Comparison of ENCODE assay signal across 1 cellular context in genomic region chr5:8457187-8458037, GRCh38.
TF ChIP-seq lines count a peak whose summit lies in the region.

No MANE protein-coding gene starts in this region.

TF ChIP-seq in K562, 482 proteins besides CTCF, POLR2A, EP300 and RAD21 (continued from another document and continues in another):
- no peak for TF ChIP-seq BCLAF1 (IDR thresholded peaks at IDR 0.05; ENCODE audit: borderline replicate concordance in 1 of 2, control insufficient read depth in 1 of 2, low read depth in 2 of 2, low read length in 1 of 2)
- TF ChIP-seq LEF1 (IDR thresholded peaks at IDR 0.05) = peak; percentile 58; the same call in 1 of the 2 replicates
- peak; percentile 94 for TF ChIP-seq BACH1 (tag; IDR thresholded peaks at IDR 0.05)
- TF ChIP-seq XRCC3 (IDR thresholded peaks at IDR 0.05) = no peak
- no peak for TF ChIP-seq ZNF3 (CRISPR knock-in tag; IDR thresholded peaks at IDR 0.05)
- TF ChIP-seq CREM (IDR thresholded peaks at IDR 0.05; ENCODE audit: low read depth) = peak; percentile 85
- no peak for TF ChIP-seq POLR2AphosphoS2 (IDR thresholded peaks at IDR 0.05; ENCODE audit: low read length)
- TF ChIP-seq, protein P1, sequence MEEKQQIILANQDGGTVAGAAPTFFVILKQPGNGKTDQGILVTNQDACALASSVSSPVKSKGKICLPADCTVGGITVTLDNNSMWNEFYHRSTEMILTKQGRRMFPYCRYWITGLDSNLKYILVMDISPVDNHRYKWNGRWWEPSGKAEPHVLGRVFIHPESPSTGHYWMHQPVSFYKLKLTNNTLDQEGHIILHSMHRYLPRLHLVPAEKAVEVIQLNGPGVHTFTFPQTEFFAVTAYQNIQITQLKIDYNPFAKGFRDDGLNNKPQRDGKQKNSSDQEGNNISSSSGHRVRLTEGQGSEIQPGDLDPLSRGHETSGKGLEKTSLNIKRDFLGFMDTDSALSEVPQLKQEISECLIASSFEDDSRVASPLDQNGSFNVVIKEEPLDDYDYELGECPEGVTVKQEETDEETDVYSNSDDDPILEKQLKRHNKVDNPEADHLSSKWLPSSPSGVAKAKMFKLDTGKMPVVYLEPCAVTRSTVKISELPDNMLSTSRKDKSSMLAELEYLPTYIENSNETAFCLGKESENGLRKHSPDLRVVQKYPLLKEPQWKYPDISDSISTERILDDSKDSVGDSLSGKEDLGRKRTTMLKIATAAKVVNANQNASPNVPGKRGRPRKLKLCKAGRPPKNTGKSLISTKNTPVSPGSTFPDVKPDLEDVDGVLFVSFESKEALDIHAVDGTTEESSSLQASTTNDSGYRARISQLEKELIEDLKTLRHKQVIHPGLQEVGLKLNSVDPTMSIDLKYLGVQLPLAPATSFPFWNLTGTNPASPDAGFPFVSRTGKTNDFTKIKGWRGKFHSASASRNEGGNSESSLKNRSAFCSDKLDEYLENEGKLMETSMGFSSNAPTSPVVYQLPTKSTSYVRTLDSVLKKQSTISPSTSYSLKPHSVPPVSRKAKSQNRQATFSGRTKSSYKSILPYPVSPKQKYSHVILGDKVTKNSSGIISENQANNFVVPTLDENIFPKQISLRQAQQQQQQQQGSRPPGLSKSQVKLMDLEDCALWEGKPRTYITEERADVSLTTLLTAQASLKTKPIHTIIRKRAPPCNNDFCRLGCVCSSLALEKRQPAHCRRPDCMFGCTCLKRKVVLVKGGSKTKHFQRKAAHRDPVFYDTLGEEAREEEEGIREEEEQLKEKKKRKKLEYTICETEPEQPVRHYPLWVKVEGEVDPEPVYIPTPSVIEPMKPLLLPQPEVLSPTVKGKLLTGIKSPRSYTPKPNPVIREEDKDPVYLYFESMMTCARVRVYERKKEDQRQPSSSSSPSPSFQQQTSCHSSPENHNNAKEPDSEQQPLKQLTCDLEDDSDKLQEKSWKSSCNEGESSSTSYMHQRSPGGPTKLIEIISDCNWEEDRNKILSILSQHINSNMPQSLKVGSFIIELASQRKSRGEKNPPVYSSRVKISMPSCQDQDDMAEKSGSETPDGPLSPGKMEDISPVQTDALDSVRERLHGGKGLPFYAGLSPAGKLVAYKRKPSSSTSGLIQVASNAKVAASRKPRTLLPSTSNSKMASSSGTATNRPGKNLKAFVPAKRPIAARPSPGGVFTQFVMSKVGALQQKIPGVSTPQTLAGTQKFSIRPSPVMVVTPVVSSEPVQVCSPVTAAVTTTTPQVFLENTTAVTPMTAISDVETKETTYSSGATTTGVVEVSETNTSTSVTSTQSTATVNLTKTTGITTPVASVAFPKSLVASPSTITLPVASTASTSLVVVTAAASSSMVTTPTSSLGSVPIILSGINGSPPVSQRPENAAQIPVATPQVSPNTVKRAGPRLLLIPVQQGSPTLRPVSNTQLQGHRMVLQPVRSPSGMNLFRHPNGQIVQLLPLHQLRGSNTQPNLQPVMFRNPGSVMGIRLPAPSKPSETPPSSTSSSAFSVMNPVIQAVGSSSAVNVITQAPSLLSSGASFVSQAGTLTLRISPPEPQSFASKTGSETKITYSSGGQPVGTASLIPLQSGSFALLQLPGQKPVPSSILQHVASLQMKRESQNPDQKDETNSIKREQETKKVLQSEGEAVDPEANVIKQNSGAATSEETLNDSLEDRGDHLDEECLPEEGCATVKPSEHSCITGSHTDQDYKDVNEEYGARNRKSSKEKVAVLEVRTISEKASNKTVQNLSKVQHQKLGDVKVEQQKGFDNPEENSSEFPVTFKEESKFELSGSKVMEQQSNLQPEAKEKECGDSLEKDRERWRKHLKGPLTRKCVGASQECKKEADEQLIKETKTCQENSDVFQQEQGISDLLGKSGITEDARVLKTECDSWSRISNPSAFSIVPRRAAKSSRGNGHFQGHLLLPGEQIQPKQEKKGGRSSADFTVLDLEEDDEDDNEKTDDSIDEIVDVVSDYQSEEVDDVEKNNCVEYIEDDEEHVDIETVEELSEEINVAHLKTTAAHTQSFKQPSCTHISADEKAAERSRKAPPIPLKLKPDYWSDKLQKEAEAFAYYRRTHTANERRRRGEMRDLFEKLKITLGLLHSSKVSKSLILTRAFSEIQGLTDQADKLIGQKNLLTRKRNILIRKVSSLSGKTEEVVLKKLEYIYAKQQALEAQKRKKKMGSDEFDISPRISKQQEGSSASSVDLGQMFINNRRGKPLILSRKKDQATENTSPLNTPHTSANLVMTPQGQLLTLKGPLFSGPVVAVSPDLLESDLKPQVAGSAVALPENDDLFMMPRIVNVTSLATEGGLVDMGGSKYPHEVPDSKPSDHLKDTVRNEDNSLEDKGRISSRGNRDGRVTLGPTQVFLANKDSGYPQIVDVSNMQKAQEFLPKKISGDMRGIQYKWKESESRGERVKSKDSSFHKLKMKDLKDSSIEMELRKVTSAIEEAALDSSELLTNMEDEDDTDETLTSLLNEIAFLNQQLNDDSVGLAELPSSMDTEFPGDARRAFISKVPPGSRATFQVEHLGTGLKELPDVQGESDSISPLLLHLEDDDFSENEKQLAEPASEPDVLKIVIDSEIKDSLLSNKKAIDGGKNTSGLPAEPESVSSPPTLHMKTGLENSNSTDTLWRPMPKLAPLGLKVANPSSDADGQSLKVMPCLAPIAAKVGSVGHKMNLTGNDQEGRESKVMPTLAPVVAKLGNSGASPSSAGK (IDR thresholded peaks at IDR 0.05) = peak; percentile 100
- TF ChIP-seq ADNP (tag; IDR thresholded peaks at IDR 0.05) = no peak
- no peak for TF ChIP-seq XRCC4 (IDR thresholded peaks at IDR 0.05; ENCODE audit: extremely low read depth, insufficient read depth, insufficient read length)
- TF ChIP-seq SIRT6 (IDR thresholded peaks at IDR 0.05; ENCODE audit: low read depth, low read length) = no peak
- no peak for TF ChIP-seq ZNF77 (CRISPR knock-in tag; IDR thresholded peaks at IDR 0.05)
- peak; percentile 11 for TF ChIP-seq TBP (optimal IDR thresholded peaks at IDR 0.05; ENCODE audit: low read depth, low read length)
- TF ChIP-seq TFAM (CRISPR knock-in tag; conservative IDR thresholded peaks at IDR 0.05) = no peak
- no peak for TF ChIP-seq MIER1 (IDR thresholded peaks at IDR 0.05; ENCODE audit: low read depth)
- no peak for TF ChIP-seq ZNF707 (CRISPR knock-in tag; conservative IDR thresholded peaks at IDR 0.05)
- TF ChIP-seq, protein P2, sequence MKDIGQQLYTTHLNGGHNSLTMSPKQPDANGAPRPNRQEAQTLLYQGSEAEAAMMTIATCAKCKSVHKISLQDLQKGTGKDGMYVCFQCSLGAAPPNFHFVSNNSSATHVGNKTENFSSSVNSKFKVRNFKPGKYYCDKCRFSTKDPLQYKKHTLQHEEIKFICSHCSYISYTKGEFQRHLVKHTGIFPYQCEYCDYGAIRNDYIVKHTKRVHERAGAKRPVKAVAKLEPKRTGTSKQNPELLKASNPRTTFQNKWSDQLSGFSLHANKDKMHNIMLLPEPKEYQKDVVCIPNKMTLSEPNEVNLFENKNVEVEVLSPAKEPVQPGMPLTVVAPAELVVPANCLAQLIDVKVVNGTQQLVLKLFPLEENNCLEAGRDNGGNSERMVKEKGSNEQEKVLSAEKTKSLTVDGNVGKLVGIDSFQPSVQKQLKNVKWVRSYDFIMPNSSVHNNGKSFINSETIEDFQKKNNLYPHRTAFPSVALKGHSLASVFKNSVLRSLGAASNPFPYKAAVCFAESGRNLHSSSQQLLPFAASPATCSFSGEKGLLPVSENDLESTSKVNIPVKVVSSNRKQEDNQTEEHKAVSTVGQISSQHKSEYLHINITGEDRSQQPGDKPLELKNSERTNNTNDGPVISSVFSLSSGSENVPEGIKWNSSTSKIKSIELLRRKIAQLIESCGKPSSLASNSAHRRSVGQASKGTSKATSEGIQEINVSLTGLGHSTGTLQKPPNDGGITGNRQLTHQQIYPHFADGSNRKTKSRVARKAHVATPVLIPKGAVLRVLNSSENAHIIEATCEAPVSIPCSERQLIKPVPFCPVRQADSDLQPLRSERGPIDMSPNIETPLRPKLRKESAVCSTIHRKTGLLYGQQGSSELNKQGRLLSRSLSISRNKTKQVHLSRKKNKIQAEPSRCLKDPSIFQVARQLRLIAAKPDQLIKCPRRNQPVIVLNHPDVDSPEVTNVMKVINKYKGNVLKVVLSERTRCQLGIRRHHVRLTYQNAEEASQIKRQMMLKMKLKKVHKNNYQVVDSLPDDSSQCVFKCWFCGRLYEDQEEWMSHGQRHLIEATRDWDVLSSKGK (CRISPR knock-in tag; IDR thresholded peaks at IDR 0.05) = no peak
- TF ChIP-seq, protein P3, sequence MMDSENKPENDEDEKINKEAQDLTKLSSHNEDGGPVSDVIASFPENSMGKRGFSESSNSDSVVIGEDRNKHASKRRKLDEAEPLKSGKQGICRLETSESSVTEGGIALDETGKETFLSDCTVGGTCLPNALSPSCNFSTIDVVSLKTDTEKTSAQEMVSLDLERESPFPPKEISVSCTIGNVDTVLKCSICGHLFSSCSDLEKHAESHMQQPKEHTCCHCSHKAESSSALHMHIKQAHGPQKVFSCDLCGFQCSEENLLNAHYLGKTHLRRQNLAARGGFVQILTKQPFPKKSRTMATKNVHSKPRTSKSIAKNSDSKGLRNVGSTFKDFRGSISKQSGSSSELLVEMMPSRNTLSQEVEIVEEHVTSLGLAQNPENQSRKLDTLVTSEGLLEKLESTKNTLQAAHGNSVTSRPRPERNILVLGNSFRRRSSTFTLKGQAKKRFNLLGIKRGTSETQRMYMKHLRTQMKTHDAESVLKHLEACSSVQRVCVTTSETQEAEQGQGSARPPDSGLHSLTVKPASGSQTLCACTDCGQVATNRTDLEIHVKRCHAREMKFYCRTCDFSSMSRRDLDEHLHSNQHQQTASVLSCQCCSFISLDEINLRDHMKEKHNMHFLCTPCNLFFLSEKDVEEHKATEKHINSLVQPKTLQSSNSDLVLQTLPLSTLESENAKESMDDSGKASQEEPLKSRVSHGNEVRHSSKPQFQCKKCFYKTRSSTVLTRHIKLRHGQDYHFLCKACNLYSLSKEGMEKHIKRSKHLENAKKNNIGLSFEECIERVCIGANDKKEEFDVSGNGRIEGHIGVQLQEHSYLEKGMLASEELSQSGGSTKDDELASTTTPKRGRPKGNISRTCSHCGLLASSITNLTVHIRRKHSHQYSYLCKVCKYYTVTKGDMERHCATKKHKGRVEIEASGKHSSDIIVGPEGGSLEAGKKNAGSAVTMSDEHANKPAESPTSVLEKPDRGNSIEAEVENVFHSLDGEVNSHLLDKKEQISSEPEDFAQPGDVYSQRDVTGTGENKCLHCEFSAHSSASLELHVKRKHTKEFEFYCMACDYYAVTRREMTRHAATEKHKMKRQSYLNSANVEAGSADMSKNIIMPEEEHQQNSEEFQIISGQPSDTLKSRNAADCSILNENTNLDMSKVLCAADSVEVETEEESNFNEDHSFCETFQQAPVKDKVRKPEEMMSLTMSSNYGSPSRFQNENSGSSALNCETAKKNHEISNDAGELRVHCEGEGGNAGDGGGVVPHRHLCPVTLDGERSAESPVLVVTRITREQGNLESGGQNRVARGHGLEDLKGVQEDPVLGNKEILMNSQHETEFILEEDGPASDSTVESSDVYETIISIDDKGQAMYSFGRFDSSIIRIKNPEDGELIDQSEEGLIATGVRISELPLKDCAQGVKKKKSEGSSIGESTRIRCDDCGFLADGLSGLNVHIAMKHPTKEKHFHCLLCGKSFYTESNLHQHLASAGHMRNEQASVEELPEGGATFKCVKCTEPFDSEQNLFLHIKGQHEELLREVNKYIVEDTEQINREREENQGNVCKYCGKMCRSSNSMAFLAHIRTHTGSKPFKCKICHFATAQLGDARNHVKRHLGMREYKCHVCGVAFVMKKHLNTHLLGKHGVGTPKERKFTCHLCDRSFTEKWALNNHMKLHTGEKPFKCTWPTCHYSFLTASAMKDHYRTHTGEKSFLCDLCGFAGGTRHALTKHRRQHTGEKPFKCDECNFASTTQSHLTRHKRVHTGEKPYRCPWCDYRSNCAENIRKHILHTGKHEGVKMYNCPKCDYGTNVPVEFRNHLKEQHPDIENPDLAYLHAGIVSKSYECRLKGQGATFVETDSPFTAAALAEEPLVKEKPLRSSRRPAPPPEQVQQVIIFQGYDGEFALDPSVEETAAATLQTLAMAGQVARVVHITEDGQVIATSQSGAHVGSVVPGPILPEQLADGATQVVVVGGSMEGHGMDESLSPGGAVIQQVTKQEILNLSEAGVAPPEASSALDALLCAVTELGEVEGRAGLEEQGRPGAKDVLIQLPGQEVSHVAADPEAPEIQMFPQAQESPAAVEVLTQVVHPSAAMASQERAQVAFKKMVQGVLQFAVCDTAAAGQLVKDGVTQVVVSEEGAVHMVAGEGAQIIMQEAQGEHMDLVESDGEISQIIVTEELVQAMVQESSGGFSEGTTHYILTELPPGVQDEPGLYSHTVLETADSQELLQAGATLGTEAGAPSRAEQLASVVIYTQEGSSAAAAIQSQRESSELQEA (IDR thresholded peaks at IDR 0.05; ENCODE audit: low read depth) = no peak
- TF ChIP-seq, protein P4, sequence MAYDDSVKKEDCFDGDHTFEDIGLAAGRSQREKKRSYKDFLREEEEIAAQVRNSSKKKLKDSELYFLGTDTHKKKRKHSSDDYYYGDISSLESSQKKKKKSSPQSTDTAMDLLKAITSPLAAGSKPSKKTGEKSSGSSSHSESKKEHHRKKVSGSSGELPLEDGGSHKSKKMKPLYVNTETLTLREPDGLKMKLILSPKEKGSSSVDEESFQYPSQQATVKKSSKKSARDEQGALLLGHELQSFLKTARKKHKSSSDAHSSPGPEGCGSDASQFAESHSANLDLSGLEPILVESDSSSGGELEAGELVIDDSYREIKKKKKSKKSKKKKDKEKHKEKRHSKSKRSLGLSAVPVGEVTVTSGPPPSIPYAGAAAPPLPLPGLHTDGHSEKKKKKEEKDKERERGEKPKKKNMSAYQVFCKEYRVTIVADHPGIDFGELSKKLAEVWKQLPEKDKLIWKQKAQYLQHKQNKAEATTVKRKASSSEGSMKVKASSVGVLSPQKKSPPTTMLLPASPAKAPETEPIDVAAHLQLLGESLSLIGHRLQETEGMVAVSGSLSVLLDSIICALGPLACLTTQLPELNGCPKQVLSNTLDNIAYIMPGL (CRISPR knock-in tag; IDR thresholded peaks at IDR 0.05) = 0 out of 2 replicates have a peak, but pooled peaks have one; percentile 36
